In the genomic region with DNA sequence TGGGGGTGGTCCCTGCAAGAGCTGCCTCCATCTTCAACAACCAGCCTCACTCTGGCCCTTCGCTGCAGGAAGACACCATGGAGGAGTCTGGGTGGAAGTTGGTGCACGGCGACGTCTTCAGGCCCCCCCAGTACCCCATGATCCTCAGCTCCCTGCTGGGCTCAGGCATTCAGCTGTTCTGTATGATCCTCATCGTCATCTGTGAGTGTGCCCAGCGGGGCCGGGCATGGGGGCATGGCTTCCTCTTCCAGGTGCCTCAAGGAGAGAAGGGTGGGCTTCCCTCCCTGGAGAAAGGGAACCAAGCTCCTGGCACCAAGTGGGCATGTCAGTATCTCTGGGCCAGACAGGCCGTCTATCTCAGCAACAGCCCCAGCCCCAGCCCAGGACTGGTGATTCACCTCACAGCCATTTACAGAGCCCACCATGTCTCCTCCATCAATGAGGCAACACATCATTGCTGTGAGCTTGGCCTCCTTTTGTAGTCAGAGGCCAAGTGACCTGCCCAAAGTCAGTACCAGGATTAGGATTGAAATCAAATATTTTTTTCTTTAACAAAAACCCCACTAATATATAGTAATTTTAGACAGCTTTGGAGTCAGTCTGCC, we compare ENCODE assay signal across 16 cellular contexts.
"Had no signal": no experiment of that assay in that cellular context is flagged by ENCODE, and none has a peak within 500 bp of the region (broad histone marks: within the 10 kb centered on the region; RNA-seq: fewer than 3 reads in every experiment).

No MANE protein-coding gene starts in this region.

- H3K36me3 ChIP-seq: uterus had no signal

- H3K27ac ChIP-seq: lower lobe of right lung, prostate gland, uterus, WERI-Rb-1 had no signal

- DNase-seq: activated CD4-positive, alpha-beta T cell treated with anti-CD3 and anti-CD28 coated beads, Interleukin-2, amount 10 ng/mL, durations not matched to agents 7 days and 5 days; activated CD4-positive, CD25-positive, alpha-beta regulatory T cell treated with anti-CD3 and anti-CD28 coated beads, Interleukin-2, amount 50 U/mL, for 72 hours; activated CD8-positive, alpha-beta memory T cell treated with anti-CD3 and anti-CD28 coated beads, Interleukin-2, amount 10 ng/mL, durations not matched to agents 7 days and 5 days; activated CD8-positive, alpha-beta T cell treated with anti-CD3 and anti-CD28 coated beads for 36 hours; activated gamma-delta T cell; activated T-cell treated with anti-CD3 and anti-CD28 coated beads for 4 hours; cerebellar nuclear complex; effector CD4-positive, alpha-beta T cell; foreskin fibroblast; lower lobe of right lung; naive thymus-derived CD8-positive, alpha-beta T cell; stimulated activated CD4-positive, alpha-beta T cell treated with anti-CD3 and anti-CD28 coated beads, Interleukin-12 subunit alpha, Interleukin-12 subunit beta, amount 100 ng/mL, for 4 hours; trophoblast cell; uterus; WERI-Rb-1 had no signal

- H3K4me3 ChIP-seq: lower lobe of right lung, prostate gland, uterus had no signal

- H3K9me3 ChIP-seq: lower lobe of right lung, prostate gland, uterus had no signal

- H3K4me1 ChIP-seq: prostate gland, uterus had no signal

- H3K27me3 ChIP-seq: uterus had no signal
